Comparison of ENCODE assay signal across 2 cellular contexts in the genomic region with DNA sequence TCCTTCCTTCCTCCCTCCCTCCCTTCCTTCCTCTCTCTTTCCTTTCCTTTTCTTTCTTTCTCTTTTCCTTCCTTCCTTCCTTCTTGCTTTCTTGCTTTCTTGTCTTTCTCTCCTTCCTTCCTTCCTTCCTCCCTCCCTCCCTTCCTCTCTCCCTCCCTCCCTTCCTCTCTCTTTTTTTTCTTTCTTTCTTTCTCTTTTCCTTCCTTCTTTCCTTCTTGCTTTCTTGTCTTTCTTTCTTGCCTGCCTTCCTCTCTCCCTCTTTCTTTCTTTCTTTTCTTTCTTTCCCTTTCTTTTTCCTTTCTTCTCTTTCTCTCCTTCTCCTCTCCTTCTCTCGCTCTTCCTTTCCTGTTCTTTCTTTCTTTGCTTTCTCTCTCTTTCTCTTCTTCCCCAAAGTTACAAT.
TF ChIP-seq lines count a peak whose summit lies in the region.

No MANE protein-coding gene starts in this region.

TF ChIP-seq in HEK293, 187 proteins besides CTCF, POLR2A, EP300 and RAD21 (continued from another document):
- peak; percentile 93 for TF ChIP-seq PRDM1 (tag by site-specific recombination; IDR thresholded peaks at IDR 0.05)
TF ChIP-seq in HEK293: peak in this region for 2.

TF ChIP-seq in WTC11, 78 proteins besides CTCF, POLR2A, EP300 and RAD21 (continued from another document):
- TF ChIP-seq, protein P1, sequence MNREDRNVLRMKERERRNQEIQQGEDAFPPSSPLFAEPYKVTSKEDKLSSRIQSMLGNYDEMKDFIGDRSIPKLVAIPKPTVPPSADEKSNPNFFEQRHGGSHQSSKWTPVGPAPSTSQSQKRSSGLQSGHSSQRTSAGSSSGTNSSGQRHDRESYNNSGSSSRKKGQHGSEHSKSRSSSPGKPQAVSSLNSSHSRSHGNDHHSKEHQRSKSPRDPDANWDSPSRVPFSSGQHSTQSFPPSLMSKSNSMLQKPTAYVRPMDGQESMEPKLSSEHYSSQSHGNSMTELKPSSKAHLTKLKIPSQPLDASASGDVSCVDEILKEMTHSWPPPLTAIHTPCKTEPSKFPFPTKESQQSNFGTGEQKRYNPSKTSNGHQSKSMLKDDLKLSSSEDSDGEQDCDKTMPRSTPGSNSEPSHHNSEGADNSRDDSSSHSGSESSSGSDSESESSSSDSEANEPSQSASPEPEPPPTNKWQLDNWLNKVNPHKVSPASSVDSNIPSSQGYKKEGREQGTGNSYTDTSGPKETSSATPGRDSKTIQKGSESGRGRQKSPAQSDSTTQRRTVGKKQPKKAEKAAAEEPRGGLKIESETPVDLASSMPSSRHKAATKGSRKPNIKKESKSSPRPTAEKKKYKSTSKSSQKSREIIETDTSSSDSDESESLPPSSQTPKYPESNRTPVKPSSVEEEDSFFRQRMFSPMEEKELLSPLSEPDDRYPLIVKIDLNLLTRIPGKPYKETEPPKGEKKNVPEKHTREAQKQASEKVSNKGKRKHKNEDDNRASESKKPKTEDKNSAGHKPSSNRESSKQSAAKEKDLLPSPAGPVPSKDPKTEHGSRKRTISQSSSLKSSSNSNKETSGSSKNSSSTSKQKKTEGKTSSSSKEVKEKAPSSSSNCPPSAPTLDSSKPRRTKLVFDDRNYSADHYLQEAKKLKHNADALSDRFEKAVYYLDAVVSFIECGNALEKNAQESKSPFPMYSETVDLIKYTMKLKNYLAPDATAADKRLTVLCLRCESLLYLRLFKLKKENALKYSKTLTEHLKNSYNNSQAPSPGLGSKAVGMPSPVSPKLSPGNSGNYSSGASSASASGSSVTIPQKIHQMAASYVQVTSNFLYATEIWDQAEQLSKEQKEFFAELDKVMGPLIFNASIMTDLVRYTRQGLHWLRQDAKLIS (CRISPR knock-in tag; IDR thresholded peaks at IDR 0.05; ENCODE audit: borderline replicate concordance), result no peak
